ENCODE assay signal across 8 cellular contexts in the genomic region with DNA sequence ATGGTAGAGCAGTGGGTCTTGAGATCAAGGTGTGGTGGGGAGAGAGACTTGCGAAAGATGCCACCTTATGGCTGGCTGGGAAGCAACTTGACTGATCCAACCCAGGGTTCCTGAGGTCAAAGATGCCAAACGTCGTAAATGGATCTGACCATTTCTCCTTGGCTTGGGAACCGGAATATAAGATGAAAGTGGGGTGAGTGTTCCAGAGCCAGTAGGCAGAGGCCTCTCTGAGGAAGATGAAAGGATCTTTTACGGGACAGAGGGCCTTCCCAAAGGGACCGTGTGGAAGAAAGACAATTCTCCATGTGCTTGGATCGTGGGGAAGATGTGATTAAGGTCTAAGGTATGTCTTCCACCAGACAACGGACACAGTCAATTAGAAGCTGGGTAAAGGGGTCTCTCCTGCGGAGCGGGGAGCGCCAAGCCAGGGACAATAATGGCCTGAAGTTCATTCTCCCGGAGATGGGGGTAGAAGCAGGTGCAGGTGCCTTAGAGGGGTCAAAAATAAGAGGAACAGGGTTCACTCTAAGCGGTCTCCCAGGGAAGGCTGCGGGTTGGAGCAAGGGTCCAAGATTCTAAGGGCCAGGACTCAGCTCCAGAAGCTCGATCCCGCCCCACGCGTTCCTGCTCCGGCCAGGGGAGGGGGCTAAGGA. TPM values are rescaled to one million over a fixed set of nuclear protein-coding genes. Genes with fewer than 3 reads are reported as not detected.
DNase-seq lines count a peak whose midpoint lies in the region; ATAC-seq and TF ChIP-seq lines count a peak whose summit lies in the region.

No MANE protein-coding gene starts in this region.

- DNase-seq in ELR (ENCODE audit: low read depth) (peak; percentile 76), LNCaP clone FGC (ENCODE audit: low read depth) (no peak), cardiac fibroblast (ENCODE audit: low read depth in 2 of 2) (peak in 1 of 2 donors; percentile 51), mucosa of descending colon (peak in 1 of 3 donors; percentile 57), NCI-H1105 treated with DMSO at 0.1 percent for 48 hours (lab: John Stamatoyannopoulos, UW) (no peak), NCI-H526 (lab: John Stamatoyannopoulos, UW) (no peak), posterior cingulate gyrus (no peak)

- H3K4me1 ChIP-seq in mucosa of descending colon (ENCODE audit: low read depth) = peaks cover 20% of the 10 kb centered on the region

- no peaks in the 10 kb centered on the region for H3K9me3 ChIP-seq in mucosa of descending colon

- H3K36me3 ChIP-seq in mucosa of descending colon (ENCODE audit: low read depth) = no peaks in the 10 kb centered on the region

- H3K4me3 ChIP-seq in LNCaP clone FGC (ENCODE audit: low read depth, low read length) (peak overlapping the region; percentile 90), cardiac fibroblast (replicated peaks in 1 of 2; ENCODE audit: low read depth in 2 of 2, low read length in 2 of 2) (peak overlapping the region; percentile 83 to 86), mucosa of descending colon (peak overlapping the region; percentile 67)

- intact Hi-C loops in mucosa of descending colon (cut with DNase I, micrococcal nuclease) (no loop called here), posterior cingulate gyrus (cut with DNase I) (loop anchor here (2.0 kb wide), 1 partner anchor 73 kb away; a partner anchor contains a TSS)

- ATAC-seq in mucosa of descending colon (no peak), GM19452 (IDR thresholded peaks at IDR 0.05; ENCODE audit: unreplicated experiment) (no peak)

- TF ChIP-seq CTCF in LNCaP clone FGC (IDR thresholded peaks at IDR 0.05; ENCODE audit: control insufficient read depth, extremely low read depth, insufficient read depth) (0 out of 2 replicates have a peak, but pooled peaks have one; percentile 21), cardiac fibroblast (IDR thresholded peaks at IDR 0.05; ENCODE audit: low read depth, low read length) (no peak), mucosa of descending colon (IDR thresholded peaks at IDR 0.05) (no peak)

RNA-seq across cellular contexts. Expression of a gene that starts 0.8 kb away (rescaled TPM):
- 10 to 100 TPM; 23.0 to 53.3 (median 28.1) TPM for total RNA-seq in mucosa of descending colon

RNA-seq across cellular contexts. Expression of a gene that starts 13.7 kb away (rescaled TPM):
- total RNA-seq in mucosa of descending colon = 100 to 1,000 TPM in 1 of 3 donors, 10 to 100 TPM in 2; 49.1 to 104 (median 76.9) TPM

RNA-seq across cellular contexts. Expression of a gene that starts 16.0 kb away (rescaled TPM):
- under 1 TPM in 2 of 3 donors, not detected in 1; 0.25 to 0.89 TPM for total RNA-seq in mucosa of descending colon

RNA-seq across cellular contexts. Expression of a gene that starts 24.0 kb away (rescaled TPM):
- 1 to 10 TPM in 1 of 3 donors, under 1 TPM in 2; 0.38 to 4.4 (median 0.41) TPM for total RNA-seq in mucosa of descending colon

RNA-seq across cellular contexts. Expression of a gene that starts 30.2 kb away (rescaled TPM):
- total RNA-seq in mucosa of descending colon = 100 to 1,000 TPM in 1 of 3 donors, 10 to 100 TPM in 2; 55.2 to 101 (median 94.5) TPM
